ENCODE assay signal across 25 cellular contexts in the genomic region with DNA sequence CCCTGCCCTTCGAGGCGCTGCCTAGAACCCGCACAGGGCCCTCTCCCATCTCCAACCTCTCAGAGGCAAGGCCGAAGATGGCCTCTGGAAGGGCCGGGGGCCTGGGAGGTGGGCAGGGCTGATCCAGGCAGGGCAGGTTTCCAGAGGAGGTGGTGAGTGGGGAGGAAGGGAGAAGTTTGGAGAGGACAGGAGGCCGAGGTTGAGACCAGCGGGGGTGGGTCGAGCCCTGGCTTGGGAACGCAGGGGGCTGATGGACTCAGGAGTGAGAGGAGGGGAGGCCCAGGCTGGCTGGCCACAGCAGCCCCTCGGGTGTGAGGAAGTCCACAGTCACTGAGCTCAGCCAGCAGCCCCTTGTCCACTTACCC. TPM values are rescaled to one million over a fixed set of nuclear protein-coding genes. Genes with fewer than 3 reads are reported as not detected.
DNase-seq lines count a peak whose midpoint lies in the region; ATAC-seq and TF ChIP-seq lines count a peak whose summit lies in the region.
"Had no signal": no experiment of that assay in that cellular context is flagged by ENCODE, and none has a peak within 500 bp of the region (broad histone marks: within the 10 kb centered on the region; RNA-seq: fewer than 3 reads in every experiment).

No MANE protein-coding gene starts in this region.

- no peak for TF ChIP-seq CTCF in uterus (IDR thresholded peaks at IDR 0.05)

- intact Hi-C loops in Right ventricle myocardium superior (cut with DNase I) (no loop called here), left ventricle myocardium superior (cut with micrococcal nuclease) (no loop called here), uterus (cut with DNase I; ENCODE audit: low total_unique reads) (no loop called here)

- TF ChIP-seq POLR2A in uterus (IDR thresholded peaks at IDR 0.05) = no peak

- H3K9me3 ChIP-seq in uterus = no peaks in the 10 kb centered on the region
- H3K9me3 ChIP-seq: colonic mucosa, esophagus muscularis mucosa had no signal

- H3K27ac ChIP-seq in angular gyrus (ENCODE audit: low read depth, low read length) = peak overlapping the region; percentile 22
- H3K27ac ChIP-seq in uterus = no peak overlapping the region
- H3K27ac ChIP-seq: colonic mucosa, HL-60, parathyroid adenoma, RWPE1 had no signal

- no peaks in the 10 kb centered on the region for H3K4me1 ChIP-seq in uterus
- H3K4me1 ChIP-seq: colonic mucosa, parathyroid adenoma had no signal

- H3K4me3 ChIP-seq in uterus = no peak overlapping the region
- H3K4me3 ChIP-seq: colonic mucosa, esophagus muscularis mucosa had no signal

- DNase-seq in Right ventricle myocardium superior (peak; percentile 37), left ventricle myocardium superior (no peak), mesenteric fat pad (ENCODE audit: low spot score) (peak; percentile 88), uterus (peak; percentile 6 to 10), NCI-H526 (lab: John Stamatoyannopoulos, UW) (no peak), SW480 (ENCODE audit: low spot score) (no peak)
- DNase-seq: activated CD4-positive, alpha-beta T cell treated with anti-CD3 and anti-CD28 coated beads, Interleukin-2, amount 50 U/mL, for 1 hour; activated CD8-positive, alpha-beta memory T cell treated with anti-CD3 and anti-CD28 coated beads, Interleukin-2, amount 10 ng/mL, durations not matched to agents 7 days and 5 days; CD4-positive, CD25-positive, alpha-beta regulatory T cell; colonic mucosa; effector memory CD8-positive, alpha-beta T cell; EL; foreskin melanocyte; H9; Kasumi-1; NCI-H1694 treated with DMSO at 0.1 percent for 48 hours; NCI-H526 treated with DMSO at 0.1 percent for 48 hours; nephron progenitor cell had no signal

- ATAC-seq in Right ventricle myocardium superior (ENCODE audit: poor library complexity) (no peak), left ventricle myocardium superior (no peak), HG03139 (IDR thresholded peaks at IDR 0.05; ENCODE audit: unreplicated experiment) (no peak)
- ATAC-seq: activated CD8-positive, alpha-beta memory T cell treated with anti-CD3 and anti-CD28 coated beads, Interleukin-2, amount 10 ng/mL, durations not matched to agents 7 days and 5 days; activated T-helper 17 cell treated with anti-CD3 and anti-CD28 coated beads, Interleukin-2, amount 50 U/mL, for 72 hours; effector memory CD8-positive, alpha-beta T cell had no signal

- no peaks in the 10 kb centered on the region for H3K36me3 ChIP-seq in uterus

- no peaks in the 10 kb centered on the region for H3K27me3 ChIP-seq in uterus
- H3K27me3 ChIP-seq: colonic mucosa, esophagus muscularis mucosa had no signal

RNA-seq across cellular contexts. Expression of gene CAPN10, which starts 10.5 kb away (rescaled TPM):
- total RNA-seq in Right ventricle myocardium superior = 49.7 TPM
- total RNA-seq in left ventricle myocardium superior = 51.2 TPM
- 18.2 TPM for total RNA-seq in mesenteric fat pad
- 10 to 100 TPM in 3 of 4 donors, 1 to 10 TPM in 1; 2.8 to 39.6 (median 21.6) TPM for total RNA-seq in uterus

RNA-seq across cellular contexts. Expression of gene GPR35, which starts 28.2 kb away (rescaled TPM):
- total RNA-seq in Right ventricle myocardium superior = 2.0 TPM
- 2.1 TPM for total RNA-seq in left ventricle myocardium superior
- 1.9 TPM for total RNA-seq in mesenteric fat pad
- total RNA-seq in uterus = 1 to 10 TPM in 2 of 4 donors, under 1 TPM in 1, not detected in 1; 0.51 to 7.9 (median 1.7) TPM

RNA-seq across cellular contexts. Expression of gene RNPEPL1, which starts 28.8 kb away (rescaled TPM):
- total RNA-seq in Right ventricle myocardium superior = 89.5 TPM
- 105 TPM for total RNA-seq in left ventricle myocardium superior
- 69.9 TPM for total RNA-seq in mesenteric fat pad
- total RNA-seq in uterus = 10 to 100 TPM in 2 of 4 donors, 1 to 10 TPM in 2; 7.2 to 38.7 (median 14.4) TPM

RNA-seq across cellular contexts. Expression of gene DUSP28, which starts 36.9 kb away (rescaled TPM):
- total RNA-seq in Right ventricle myocardium superior = 11.5 TPM
- 13.2 TPM for total RNA-seq in left ventricle myocardium superior
- 3.8 TPM for total RNA-seq in mesenteric fat pad
- total RNA-seq in uterus = 1 to 10 TPM in 3 of 4 donors, under 1 TPM in 1; 0.26 to 3.7 (median 2.6) TPM

RNA-seq across cellular contexts. Expression of gene ANKMY1, which starts 39.2 kb away (rescaled TPM):
- 5.6 TPM for total RNA-seq in Right ventricle myocardium superior
- total RNA-seq in left ventricle myocardium superior = 5.1 TPM
- 11.4 TPM for total RNA-seq in mesenteric fat pad
- 10 to 100 TPM; 13.3 to 40.8 (median 22.0) TPM for total RNA-seq in uterus

Comparison
In these comparisons a context has a peak if more than half of its experiments do, and no peak if none do; other contexts are left out.
1. DNase-seq: peak in Right ventricle myocardium superior (single experiment), mesenteric fat pad (single experiment) and uterus (2 of 2); none in left ventricle myocardium superior (single experiment), NCI-H526 (0 of 2) and SW480 (single experiment).